Comparison of ENCODE assay signal across 2 cellular contexts in genomic region chr12:66199141-66199540, GRCh38.
TF ChIP-seq lines count a peak whose summit lies in the region.

No MANE protein-coding gene starts in this region.

TF ChIP-seq in IMR-90, 13 proteins besides CTCF, POLR2A, EP300 and RAD21:
- TF ChIP-seq CEBPB (IDR thresholded peaks at IDR 0.05; ENCODE audit: low read depth, low read length): no peak
- TF ChIP-seq MXI1 (IDR thresholded peaks at IDR 0.05; ENCODE audit: borderline replicate concordance, low read depth, low read length): no peak
- no peak for TF ChIP-seq ELK1 (IDR thresholded peaks at IDR 0.05; ENCODE audit: borderline replicate concordance, low read depth, low read length)
- TF ChIP-seq MAZ (IDR thresholded peaks at IDR 0.05; ENCODE audit: borderline replicate concordance, low read depth, low read length): no peak
- no peak for TF ChIP-seq RFX5 (IDR thresholded peaks at IDR 0.05; ENCODE audit: low read depth, low read length)
- no peak for TF ChIP-seq BHLHE40 (IDR thresholded peaks at IDR 0.05; ENCODE audit: low read depth, low read length)
- TF ChIP-seq RCOR1 (IDR thresholded peaks at IDR 0.05; ENCODE audit: insufficient replicate concordance, low read length): no peak
- TF ChIP-seq MAFK (IDR thresholded peaks at IDR 0.05; ENCODE audit: low read depth, low read length): no peak
- TF ChIP-seq SMC3 (IDR thresholded peaks at IDR 0.05; ENCODE audit: low read depth, low read length): no peak
- TF ChIP-seq USF2 (IDR thresholded peaks at IDR 0.05; ENCODE audit: low read depth, low read length): no peak
- no peak for TF ChIP-seq NFE2L2 (IDR thresholded peaks at IDR 0.05; ENCODE audit: low read depth, low read length)
- no peak for TF ChIP-seq FOS (IDR thresholded peaks at IDR 0.05; ENCODE audit: low read depth, low read length)
- no peak for TF ChIP-seq CHD1 (IDR thresholded peaks at IDR 0.05; ENCODE audit: low read depth, low read length)

TF ChIP-seq in HepG2, 621 proteins besides CTCF, POLR2A, EP300 and RAD21:
- TF ChIP-seq ZNF382 (CRISPR knock-in tag; IDR thresholded peaks at IDR 0.05; ENCODE audit: borderline replicate concordance) (no peak), IKZF4 (CRISPR knock-in tag; IDR thresholded peaks at IDR 0.05; ENCODE audit: borderline replicate concordance, low read depth, not compliant biosample characterization) (no peak), ZNF138 (CRISPR knock-in tag; IDR thresholded peaks at IDR 0.05; ENCODE audit: low read depth) (no peak), CCDC6 (CRISPR knock-in tag; IDR thresholded peaks at IDR 0.05) (no peak), KDM2A (CRISPR knock-in tag; IDR thresholded peaks at IDR 0.05; ENCODE audit: borderline replicate concordance, low read depth) (no peak), TGIF2 (CRISPR knock-in tag; IDR thresholded peaks at IDR 0.05) (no peak), SNAPC4 (CRISPR knock-in tag; IDR thresholded peaks at IDR 0.05) (no peak), HDAC1 (CRISPR knock-in tag; IDR thresholded peaks at IDR 0.05) (no peak), ZBTB26 (CRISPR knock-in tag; IDR thresholded peaks at IDR 0.05; ENCODE audit: borderline replicate concordance) (no peak), ZFP82 (CRISPR knock-in tag; IDR thresholded peaks at IDR 0.05; ENCODE audit: borderline replicate concordance) (no peak), AKAP8 (CRISPR knock-in tag; IDR thresholded peaks at IDR 0.05) (no peak), CEBPG (CRISPR knock-in tag; IDR thresholded peaks at IDR 0.05) (no peak), ISL2 (CRISPR knock-in tag; IDR thresholded peaks at IDR 0.05) (no peak), ZNF781 (CRISPR knock-in tag; IDR thresholded peaks at IDR 0.05; ENCODE audit: borderline replicate concordance, not compliant biosample characterization) (no peak), MAFK (conservative IDR thresholded peaks at IDR 0.05 in 1 of 2, IDR thresholded peaks at IDR 0.05 in 1 of 2; ENCODE audit: low read length in 2 of 2) (no peak), ZBED4 (CRISPR knock-in tag; IDR thresholded peaks at IDR 0.05; ENCODE audit: borderline replicate concordance) (no peak)
TF ChIP-seq in HepG2: peak in this region for 0.
